In the genomic region with DNA sequence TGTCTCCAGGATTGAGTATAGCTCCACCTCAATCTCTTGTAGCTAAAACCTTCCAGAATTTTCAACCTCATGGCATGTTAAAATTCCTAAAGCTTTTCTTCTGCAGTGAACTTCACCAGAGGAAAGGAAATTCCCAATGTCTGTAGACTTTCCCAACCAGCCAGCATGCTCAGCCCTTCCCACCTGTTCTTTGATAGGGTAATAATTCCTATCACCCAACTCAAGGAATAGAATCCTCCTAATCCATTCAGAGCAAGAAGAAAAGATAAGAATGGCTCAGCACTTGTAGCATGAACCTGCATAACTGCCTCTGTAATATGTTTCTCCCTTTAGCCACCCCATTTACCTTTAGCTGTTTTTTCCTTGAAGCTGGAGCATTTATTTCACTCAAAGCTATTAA, we compare ENCODE assay signal across 23 cellular contexts.
"Had no signal": no experiment of that assay in that cellular context is flagged by ENCODE, and none has a peak within 500 bp of the region (broad histone marks: within the 10 kb centered on the region; RNA-seq: fewer than 3 reads in every experiment).

No MANE protein-coding gene starts in this region.

- H3K27ac ChIP-seq: right lobe of liver had no signal

- DNase-seq: activated CD8-positive, alpha-beta memory T cell treated with anti-CD3 and anti-CD28 coated beads for 24 hours; activated CD8-positive, alpha-beta memory T cell treated with anti-CD3 and anti-CD28 coated beads, Interleukin-2, amount 50 U/mL, for 4 hours; activated naive CD4-positive, alpha-beta T cell; activated T-cell treated with anti-CD3 and anti-CD28 coated beads, Interleukin-2, amount 50 U/mL, for 24 hours; cerebellar nuclear complex; effector CD4-positive, alpha-beta T cell; hypothalamus; mucosa of descending colon; naive thymus-derived CD4-positive, alpha-beta T cell; occipital lobe; posterior cingulate gyrus; right lobe of liver; stimulated activated CD4-positive, alpha-beta T cell treated with anti-CD3 and anti-CD28 coated beads, Interleukin-4, amount 100 ng/mL, for 1 hour; stimulated activated naive CD4-positive, alpha-beta T cell; T-helper 1 cell; upper lobe of left lung had no signal

- H3K9me3 ChIP-seq: mucosa of descending colon, right lobe of liver, upper lobe of left lung had no signal

- H3K27me3 Mint-ChIP-seq: activated naive CD8-positive, alpha-beta T cell; activated T-cell treated with anti-CD3 and anti-CD28 coated beads, Interleukin-2, amount 50 U/mL, for 24 hours; activated T-helper 17 cell treated with anti-CD3 and anti-CD28 coated beads, Interleukin-2, amount 50 U/mL, for 72 hours; dendritic cell treated with granulocyte-macrophage colony-stimulating factor and Interleukin-4, amounts not matched to agents 40 ng/mL and 50 ng/mL, for 4 days; naive thymus-derived CD4-positive, alpha-beta T cell had no signal

- H3K4me3 Mint-ChIP-seq: activated naive CD8-positive, alpha-beta T cell; activated T-cell treated with anti-CD3 and anti-CD28 coated beads, Interleukin-2, amount 50 U/mL, for 24 hours; activated T-helper 17 cell treated with anti-CD3 and anti-CD28 coated beads, Interleukin-2, amount 50 U/mL, for 72 hours; dendritic cell treated with granulocyte-macrophage colony-stimulating factor and Interleukin-4, amounts not matched to agents 40 ng/mL and 50 ng/mL, for 4 days; memory B cell; naive thymus-derived CD4-positive, alpha-beta T cell; neural crest cell had no signal

- H3K27ac Mint-ChIP-seq: activated naive CD8-positive, alpha-beta T cell; activated T-cell treated with anti-CD3 and anti-CD28 coated beads, Interleukin-2, amount 50 U/mL, for 24 hours; activated T-helper 17 cell treated with anti-CD3 and anti-CD28 coated beads, Interleukin-2, amount 50 U/mL, for 72 hours; dendritic cell treated with granulocyte-macrophage colony-stimulating factor and Interleukin-4, amounts not matched to agents 40 ng/mL and 50 ng/mL, for 4 days; memory B cell; naive thymus-derived CD4-positive, alpha-beta T cell had no signal

- H3K27me3 ChIP-seq: right lobe of liver, upper lobe of left lung had no signal

- H3K36me3 ChIP-seq: right lobe of liver, upper lobe of left lung had no signal

- H3K9me3 Mint-ChIP-seq: dendritic cell treated with granulocyte-macrophage colony-stimulating factor and Interleukin-4, amounts not matched to agents 40 ng/mL and 50 ng/mL, for 4 days; memory B cell had no signal

- H3K4me1 Mint-ChIP-seq: memory B cell had no signal

- ATAC-seq: activated T-helper 17 cell treated with anti-CD3 and anti-CD28 coated beads, Interleukin-2, amount 50 U/mL, for 72 hours; mucosa of descending colon; naive thymus-derived CD4-positive, alpha-beta T cell; right lobe of liver had no signal

- H3K4me3 ChIP-seq: mucosa of descending colon, right lobe of liver, upper lobe of left lung had no signal

- FAIRE-seq: frontal cortex, TTC549 had no signal
